ENCODE assay signal across 14 cellular contexts in the genomic region with DNA sequence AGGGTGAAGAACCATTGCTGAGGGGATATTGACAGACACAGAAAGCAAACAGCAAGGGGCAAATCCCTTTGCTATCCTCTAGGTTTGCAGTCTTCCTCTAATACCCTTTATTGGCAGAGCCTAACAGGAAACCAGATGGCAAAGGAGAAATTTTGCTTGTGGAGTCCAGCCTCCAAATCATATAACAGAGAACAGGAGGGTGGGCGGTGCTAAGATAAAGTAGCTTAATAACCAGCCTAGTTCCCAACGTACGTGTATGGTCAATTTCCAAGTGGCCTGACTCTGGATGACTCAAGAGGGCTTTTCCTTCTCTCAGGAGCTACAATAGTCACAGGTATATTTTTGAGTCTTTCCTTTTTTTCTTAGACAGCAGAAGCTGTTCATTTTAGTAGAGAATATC.
"Had no signal": no experiment of that assay in that cellular context is flagged by ENCODE, and none has a peak within 500 bp of the region (broad histone marks: within the 10 kb centered on the region; RNA-seq: fewer than 3 reads in every experiment).

No MANE protein-coding gene starts in this region.

- H3K27me3 Mint-ChIP-seq: activated naive CD4-positive, alpha-beta T cell treated with anti-CD3 and anti-CD28 coated beads, Interleukin-2, amount 50 U/mL, for 24 hours; dendritic cell treated with granulocyte-macrophage colony-stimulating factor and Interleukin-4, amounts not matched to agents 40 ng/mL and 50 ng/mL, for 4 days; stimulated activated naive CD8-positive, alpha-beta T cell treated with anti-CD3 and anti-CD28 coated beads, Interleukin-15, amount 100 ng/mL, for 72 hours had no signal

- DNase-seq: amniotic stem cell; body of pancreas; natural killer cell; psoas muscle; stimulated activated CD4-positive, alpha-beta T cell treated with anti-CD3 and anti-CD28 coated beads, Interleukin-2, amount 100 ng/mL, for 48 hours; stimulated activated CD8-positive, alpha-beta memory T cell treated with anti-CD3 and anti-CD28 coated beads, Interleukin-4, amount 100 ng/mL, for 48 hours; stimulated activated naive CD8-positive, alpha-beta T cell treated with anti-CD3 and anti-CD28 coated beads, Interleukin-15, amount 100 ng/mL, for 72 hours; uterus had no signal

- H3K27ac Mint-ChIP-seq: activated naive CD4-positive, alpha-beta T cell treated with anti-CD3 and anti-CD28 coated beads, Interleukin-2, amount 50 U/mL, for 24 hours; dendritic cell treated with granulocyte-macrophage colony-stimulating factor and Interleukin-4, amounts not matched to agents 40 ng/mL and 50 ng/mL, for 4 days; natural killer cell had no signal

- H3K4me3 Mint-ChIP-seq: activated naive CD4-positive, alpha-beta T cell treated with anti-CD3 and anti-CD28 coated beads, Interleukin-2, amount 50 U/mL, for 24 hours; central memory CD8-positive, alpha-beta T cell; dendritic cell treated with granulocyte-macrophage colony-stimulating factor and Interleukin-4, amounts not matched to agents 40 ng/mL and 50 ng/mL, for 4 days; natural killer cell; stimulated activated naive CD8-positive, alpha-beta T cell treated with anti-CD3 and anti-CD28 coated beads, Interleukin-15, amount 100 ng/mL, for 72 hours had no signal

- H3K9me3 Mint-ChIP-seq: activated naive CD4-positive, alpha-beta T cell treated with anti-CD3 and anti-CD28 coated beads, Interleukin-2, amount 50 U/mL, for 24 hours; central memory CD8-positive, alpha-beta T cell; dendritic cell treated with granulocyte-macrophage colony-stimulating factor and Interleukin-4, amounts not matched to agents 40 ng/mL and 50 ng/mL, for 4 days; natural killer cell; stimulated activated naive CD8-positive, alpha-beta T cell treated with anti-CD3 and anti-CD28 coated beads, Interleukin-15, amount 100 ng/mL, for 72 hours had no signal

- ATAC-seq: activated CD4-positive, CD25-positive, alpha-beta regulatory T cell treated with anti-CD3 and anti-CD28 coated beads, Interleukin-2, amount 50 U/mL, for 24 hours; body of pancreas; esophagus mucosa; natural killer cell; psoas muscle; sciatic nerve; stimulated activated naive CD8-positive, alpha-beta T cell treated with anti-CD3 and anti-CD28 coated beads, Interleukin-15, amount 100 ng/mL, for 72 hours had no signal

- H3K36me3 Mint-ChIP-seq: activated naive CD4-positive, alpha-beta T cell treated with anti-CD3 and anti-CD28 coated beads, Interleukin-2, amount 50 U/mL, for 24 hours; natural killer cell had no signal

- H3K4me1 Mint-ChIP-seq: activated naive CD4-positive, alpha-beta T cell treated with anti-CD3 and anti-CD28 coated beads, Interleukin-2, amount 50 U/mL, for 24 hours; stimulated activated naive CD8-positive, alpha-beta T cell treated with anti-CD3 and anti-CD28 coated beads, Interleukin-15, amount 100 ng/mL, for 72 hours had no signal
